ENCODE assay signal across 20 cellular contexts in genomic region chr18:33135951-33136660, GRCh38.
DNase-seq lines count a peak whose midpoint lies in the region; ATAC-seq and TF ChIP-seq lines count a peak whose summit lies in the region.
"Had no signal": no experiment of that assay in that cellular context is flagged by ENCODE, and none has a peak within 500 bp of the region (broad histone marks: within the 10 kb centered on the region; RNA-seq: fewer than 3 reads in every experiment).

No MANE protein-coding gene starts in this region.

- peaks cover 30% of the 10 kb centered on the region for H3K9me3 Mint-ChIP-seq in nephron progenitor cell

- H3K4me3 Mint-ChIP-seq in nephron progenitor cell, result no peak overlapping the region
- H3K4me3 Mint-ChIP-seq: CD4-positive, alpha-beta memory T cell; H9 had no signal

- peaks cover 6% of the 10 kb centered on the region for H3K4me1 Mint-ChIP-seq in nephron progenitor cell
- H3K4me1 Mint-ChIP-seq: CD4-positive, alpha-beta memory T cell; H9 had no signal

- H3K36me3 Mint-ChIP-seq in nephron progenitor cell (ENCODE audit: low read depth), result peaks cover 14% of the 10 kb centered on the region
- H3K36me3 Mint-ChIP-seq: CD4-positive, alpha-beta memory T cell had no signal

- H3K27ac Mint-ChIP-seq in nephron progenitor cell, result peak overlapping the region; percentile 87
- H3K27ac Mint-ChIP-seq: CD4-positive, alpha-beta memory T cell; H9 had no signal

- ATAC-seq in GM18907 (IDR thresholded peaks at IDR 0.05; ENCODE audit: unreplicated experiment), result no peak
- ATAC-seq in GM19397 (IDR thresholded peaks at IDR 0.05; ENCODE audit: unreplicated experiment), result no peak

- DNase-seq in NCI-H146 (lab: John Stamatoyannopoulos, UW) (peak; percentile 22), NCI-H146 treated with DMSO at 0.1 percent for 48 hours (lab: John Stamatoyannopoulos, UW; ENCODE audit: unreplicated experiment) (no peak), fibroblast of peridontal ligament (ENCODE audit: extremely low read depth) (peak; percentile 31), nephron progenitor cell (no peak), epidermal melanocyte (ENCODE audit: insufficient read length, low spot score) (no peak)
- no peak for DNase-seq in activated naive CD4-positive, alpha-beta T cell treated with anti-CD3 and anti-CD28 coated beads, Interleukin-2, amount 50 U/mL, for 16 hours
- DNase-seq: BE2C; CD4-positive, alpha-beta memory T cell; DND-41; H9; IMR-90; Karpas-422; MM.1S; NCI-H1092 treated with DMSO at 0.1 percent for 48 hours; NCI-H187; NCI-H2171; NCI-H446; NCI-H748 treated with DMSO at 0.1 percent for 48 hours had no signal

- H3K27me3 Mint-ChIP-seq in nephron progenitor cell (ENCODE audit: low read depth, poor library complexity), result no peaks in the 10 kb centered on the region
- H3K27me3 Mint-ChIP-seq: CD4-positive, alpha-beta memory T cell had no signal

- no peak for TF ChIP-seq CTCF in nephron progenitor cell (IDR thresholded peaks at IDR 0.05)

Comparison
In these comparisons a context has a peak if more than half of its experiments do, and no peak if none do; other contexts are left out.
1. DNase-seq: peak in NCI-H146 (single experiment) and fibroblast of peridontal ligament (single experiment); none in NCI-H146 treated with DMSO at 0.1 percent for 48 hours (single experiment), nephron progenitor cell (single experiment), epidermal melanocyte (single experiment) and activated naive CD4-positive, alpha-beta T cell treated with anti-CD3 and anti-CD28 coated beads, Interleukin-2, amount 50 U/mL, for 16 hours (single experiment).